Comparison of ENCODE assay signal across 10 cellular contexts in the genomic region with DNA sequence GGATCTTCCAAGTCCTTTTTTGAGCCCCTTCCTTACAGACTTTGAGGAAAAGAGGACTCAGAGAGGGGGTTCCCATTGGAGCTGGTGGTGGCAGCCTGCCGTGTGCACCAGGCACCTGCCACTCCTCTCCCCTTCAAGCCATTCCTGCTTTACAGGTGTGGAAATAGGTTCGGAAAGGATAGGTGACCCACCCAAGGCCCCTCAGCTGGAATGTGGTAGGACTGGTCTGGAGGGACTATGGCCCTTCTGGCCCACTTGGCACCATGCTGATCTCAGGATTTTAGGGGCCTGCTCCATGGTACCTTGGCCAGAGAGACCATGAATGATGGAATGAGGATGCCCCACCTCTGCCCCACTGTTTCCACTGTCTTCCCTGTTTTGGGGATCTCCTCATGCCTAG. TPM values are rescaled to one million over a fixed set of nuclear protein-coding genes. Genes with fewer than 3 reads are reported as not detected.
DNase-seq lines count a peak whose midpoint lies in the region; ATAC-seq and TF ChIP-seq lines count a peak whose summit lies in the region.
"Had no signal": no experiment of that assay in that cellular context is flagged by ENCODE, and none has a peak within 500 bp of the region (broad histone marks: within the 10 kb centered on the region; RNA-seq: fewer than 3 reads in every experiment).

No MANE protein-coding gene starts in this region.

- H2BK15ac ChIP-seq in H9 (ENCODE audit: low read depth, low read length), result no peak overlapping the region

- H3K27ac Mint-ChIP-seq in H9, result no peak overlapping the region

- H3K27me3 Mint-ChIP-seq in H9 (ENCODE audit: low read depth), result peaks cover 27% of the 10 kb centered on the region

- H3K79me2 ChIP-seq in H9 (ENCODE audit: insufficient read depth, low read length), result no peaks in the 10 kb centered on the region

- no peaks in the 10 kb centered on the region for H3K9me3 ChIP-seq in H9 (ENCODE audit: control insufficient read depth, low read depth, low read length)
- peaks cover 2% of the 10 kb centered on the region for H3K9me3 ChIP-seq in WERI-Rb-1 (ENCODE audit: severe bottlenecking)

- no peak overlapping the region for H3K56ac ChIP-seq in H9 (ENCODE audit: insufficient read length, low read depth, low read length)

- H3K4me1 ChIP-seq in H9 (ENCODE audit: insufficient read depth, low read length), result no peaks in the 10 kb centered on the region
- peaks cover 4% of the 10 kb centered on the region for H3K4me1 ChIP-seq in rectal smooth muscle tissue (ENCODE audit: control insufficient read depth, insufficient read depth, low read length)

- no peaks in the 10 kb centered on the region for H3K79me1 ChIP-seq in H9 (ENCODE audit: insufficient read depth, low read depth, low read length, poor library complexity, severe bottlenecking)

- no peaks in the 10 kb centered on the region for H4K20me1 ChIP-seq in H9 (ENCODE audit: control insufficient read depth, insufficient read depth, insufficient read length)

- peaks cover 8% of the 10 kb centered on the region for H3K23me2 ChIP-seq in H9 (ENCODE audit: insufficient read length, low read depth, low read length, poor library complexity, severe bottlenecking)

- H2BK5ac ChIP-seq in H9 (ENCODE audit: insufficient read length, low read length), result no peak overlapping the region

- H3K36me3 ChIP-seq in WERI-Rb-1, result no peaks in the 10 kb centered on the region; the same call in 1 of the 2 replicates
- H3K36me3 ChIP-seq in rectal smooth muscle tissue (ENCODE audit: control insufficient read depth, insufficient read depth, low read length), result no peaks in the 10 kb centered on the region

- no peak overlapping the region for H2BK20ac ChIP-seq in H9 (ENCODE audit: low read depth, low read length, poor library complexity, severe bottlenecking)

- H3K4me3 ChIP-seq in WERI-Rb-1 (ENCODE audit: low read depth, low read length), result peak overlapping the region; percentile 79
- H3K4me3 ChIP-seq in fibroblast of the aortic adventitia (ENCODE audit: low read depth, low read length), result peak overlapping the region; percentile 75
- peak overlapping the region; percentile 59 for H3K4me3 ChIP-seq in rectal smooth muscle tissue (ENCODE audit: low read length)

- H4K5ac ChIP-seq in H9 (ENCODE audit: insufficient read length, low read depth, low read length), result no peak overlapping the region

- H3K14ac ChIP-seq in H9 (ENCODE audit: insufficient read depth, low read length), result no peak overlapping the region

- H3K18ac ChIP-seq in H9 (ENCODE audit: insufficient read length, low read depth, low read length), result no peak overlapping the region

- no peaks in the 10 kb centered on the region for H3K9me3 Mint-ChIP-seq in H9

- H3K4me3 Mint-ChIP-seq in H9, result peak overlapping the region; percentile 74 to 87

- no peak overlapping the region for H2BK120ac ChIP-seq in H9 (ENCODE audit: low read depth, low read length, poor library complexity, severe bottlenecking)

- no peak overlapping the region for H3K23ac ChIP-seq in H9 (ENCODE audit: insufficient read length, low read depth, low read length)

- no peak overlapping the region for H4K8ac ChIP-seq in H9 (replicated peaks; ENCODE audit: insufficient read length, low read depth, low read length)

- no peak overlapping the region for H2BK12ac ChIP-seq in H9 (ENCODE audit: insufficient read length, low read depth, low read length)

- peaks cover 38 to 54% of the 10 kb centered on the region in 2 experiments for H3K4me1 Mint-ChIP-seq in H9

- H2AFZ ChIP-seq in H9 (ENCODE audit: low read length), result no peak overlapping the region

- WGBS in H9 (ENCODE audit: extremely low coverage, insufficient read length, low lambda C conversion rate), result no CpG with 5 or more reads among the region's 2 CpGs

- H3K27me3 ChIP-seq in H9 (ENCODE audit: insufficient read depth, low read length) (no peaks in the 10 kb centered on the region), WERI-Rb-1 (ENCODE audit: insufficient read depth, low read depth, severe bottlenecking) (no peaks in the 10 kb centered on the region), rectal smooth muscle tissue (ENCODE audit: control insufficient read depth, insufficient read depth, low read length) (no peaks in the 10 kb centered on the region)

- ATAC-seq in GM21529 (IDR thresholded peaks at IDR 0.05; ENCODE audit: unreplicated experiment), result no peak
- ATAC-seq: foreskin keratinocyte had no signal

- H3T11ph ChIP-seq in H9 (ENCODE audit: low read length), result no peak overlapping the region

- H2AK5ac ChIP-seq in H9 (ENCODE audit: insufficient read length, low read length), result no peak overlapping the region

- H3K9ac ChIP-seq in H9 (ENCODE audit: extremely low read depth, insufficient read length, low read length), result no peak overlapping the region
- no peak overlapping the region for H3K9ac ChIP-seq in rectal smooth muscle tissue (ENCODE audit: low read length)

- no peak overlapping the region for H3K4ac ChIP-seq in H9 (ENCODE audit: low read depth, low read length)

- no peak overlapping the region for H3K27ac ChIP-seq in H9 (ENCODE audit: insufficient read length, low read depth, low read length)
- H3K27ac ChIP-seq in WERI-Rb-1, result peak overlapping the region; percentile 68
- no peak overlapping the region for H3K27ac ChIP-seq in rectal smooth muscle tissue (ENCODE audit: low read depth, low read length)
- H3K27ac ChIP-seq: foreskin keratinocyte had no signal

- peaks cover 0 to 13% (median 0%) of the 10 kb centered on the region in 3 experiments; a peak in 2 of 7 replicates for H3K36me3 Mint-ChIP-seq in H9 (ENCODE audit: insufficient read depth in 1 of 3, low read depth in 3 of 3)

- no peak overlapping the region for H4K91ac ChIP-seq in H9 (ENCODE audit: insufficient read length, low read depth, low read length)

- no peak overlapping the region for H3K4me2 ChIP-seq in H9 (ENCODE audit: insufficient read depth, insufficient read length, low read length)

- DNase-seq in H9 (no peak), WERI-Rb-1 (no peak), fibroblast of the aortic adventitia (ENCODE audit: low read depth) (no peak), A172 (ENCODE audit: low spot score) (no peak), HuH-7.5 (ENCODE audit: low spot score) (no peak)
- DNase-seq: foreskin keratinocyte, GOT3, MM.1S had no signal

- TF ChIP-seq CTCF in H9 (conservative IDR thresholded peaks at IDR 0.05) (no peak), WERI-Rb-1 (IDR thresholded peaks at IDR 0.05; ENCODE audit: low read depth, low read length) (no peak), fibroblast of the aortic adventitia (IDR thresholded peaks at IDR 0.05; ENCODE audit: insufficient read depth, low read length) (no peak)

RNA-seq across cellular contexts. Expression of a gene that starts 1.4 kb away (rescaled TPM):
- total RNA-seq in H9 (2021) (18.0 and 18.5 TPM in 2 replicates), fibroblast of the aortic adventitia (ENCODE audit: low replicate concordance) (24.9 and 138 TPM in 2 replicates)
- total RNA-seq in A172 (2014; rRNA removed; shearing (Covaris generic)), result 4.0 and 5.4 TPM in 2 replicates

RNA-seq across cellular contexts. Expression of a gene that starts 12.5 kb away (rescaled TPM):
- total RNA-seq in H9 (2021) (44.5 and 46.3 TPM in 2 replicates), fibroblast of the aortic adventitia (ENCODE audit: low replicate concordance) (12.7 and 13.8 TPM in 2 replicates)
- 30.8 and 39.4 TPM in 2 replicates for total RNA-seq in A172 (2014; rRNA removed; shearing (Covaris generic))
